Comparison of ENCODE assay signal across 8 cellular contexts in genomic region chr17:42017866-42018200, GRCh38. TPM values are rescaled to one million over a fixed set of nuclear protein-coding genes. Genes with fewer than 3 reads are reported as not detected.
DNase-seq lines count a peak whose midpoint lies in the region; ATAC-seq and TF ChIP-seq lines count a peak whose summit lies in the region.

No MANE protein-coding gene starts in this region.

- ATAC-seq in aorta (ENCODE audit: low FRiP score) (no peak), HG03571 (IDR thresholded peaks at IDR 0.05; ENCODE audit: unreplicated experiment) (no peak)

- peak overlapping the region; percentile 94 for H3K27ac ChIP-seq in HL-60 (replicated peaks)
- peak overlapping the region; percentile 86 for H3K27ac ChIP-seq in brain microvascular endothelial cell
- peak overlapping the region; percentile 91 for H3K27ac ChIP-seq in mesendoderm (ENCODE audit: low read depth, low read length)
- H3K27ac ChIP-seq in aorta (ENCODE audit: low read depth in 1 of 2, low read length in 2 of 2) = peak overlapping the region; percentile 23 to 76

- intact Hi-C loops in aorta (cut with DNase I) = loop anchor here (5.0 kb wide), 1 partner anchor 51 kb away; the partner anchor contains the start of gene CNP (in 2 of the 2)

- H4K5ac ChIP-seq in mesendoderm (ENCODE audit: low read length) = peak overlapping the region; percentile 81

- peaks cover 12% of the 10 kb centered on the region for H3K79me1 ChIP-seq in mesendoderm (ENCODE audit: low read length)

- H3K18ac ChIP-seq in mesendoderm (ENCODE audit: low read length) = peak overlapping the region; percentile 78

- H3K36me3 ChIP-seq in brain microvascular endothelial cell (replicated peaks) (peaks cover 12% of the 10 kb centered on the region), mesendoderm (ENCODE audit: control insufficient read depth, insufficient read depth, low read length) (peaks cover 2% of the 10 kb centered on the region), aorta (ENCODE audit: control insufficient read depth in 1 of 2, insufficient read depth in 2 of 2, low read length in 1 of 2) (no peaks in the 10 kb centered on the region)

- peak overlapping the region; percentile 60 for H2BK5ac ChIP-seq in mesendoderm (ENCODE audit: low read length)

- H3K56ac ChIP-seq in mesendoderm (ENCODE audit: low read length) = peak overlapping the region; percentile 93

- H3K23ac ChIP-seq in mesendoderm (ENCODE audit: low read length) = no peak overlapping the region

- no peaks in the 10 kb centered on the region for H3K27me3 ChIP-seq in HL-60 (ENCODE audit: insufficient read depth, poor library complexity, severe bottlenecking)
- H3K27me3 ChIP-seq in brain microvascular endothelial cell (replicated peaks) = no peaks in the 10 kb centered on the region
- H3K27me3 ChIP-seq in mesendoderm (ENCODE audit: insufficient read depth, low read length, poor library complexity) = no peaks in the 10 kb centered on the region
- no peaks in the 10 kb centered on the region for H3K27me3 ChIP-seq in aorta (ENCODE audit: control insufficient read depth in 1 of 2, insufficient read depth in 2 of 2, low read length in 1 of 2)

- peak overlapping the region; percentile 81 for H3K4ac ChIP-seq in mesendoderm (ENCODE audit: low read depth, low read length)

- H3K4me3 ChIP-seq in HL-60 (replicated peaks; ENCODE audit: insufficient read depth, low read length) (peak overlapping the region; percentile 88), brain microvascular endothelial cell (ENCODE audit: low read depth, low read length) (peak overlapping the region; percentile 99), mesendoderm (ENCODE audit: low read length) (peak overlapping the region; percentile 58), aorta (ENCODE audit: low read length in 2 of 2) (peak overlapping the region; percentile 76 to 93)

- no peak overlapping the region for H2BK120ac ChIP-seq in mesendoderm (ENCODE audit: low read depth, low read length)

- no peaks in the 10 kb centered on the region for H3K9me3 ChIP-seq in aorta (ENCODE audit: control insufficient read depth, low read length)

- no peak overlapping the region for H4K8ac ChIP-seq in mesendoderm (ENCODE audit: low read depth, low read length)

- H2AK5ac ChIP-seq in mesendoderm (ENCODE audit: low read length) = peak overlapping the region; percentile 70

- TF ChIP-seq CTCF in HL-60 (IDR thresholded peaks at IDR 0.05; ENCODE audit: insufficient read depth, low read length) (no peak), brain microvascular endothelial cell (IDR thresholded peaks at IDR 0.05; ENCODE audit: low read depth, low read length, missing control alignments) (no peak)

- H3K4me2 ChIP-seq in mesendoderm (ENCODE audit: low read length) = peak overlapping the region; percentile 85

- H3K9ac ChIP-seq in mesendoderm (ENCODE audit: low read length) = peak overlapping the region; percentile 88

- no CpG with 5 or more reads among the region's 11 CpGs for WGBS in mesendoderm (ENCODE audit: extremely low coverage, insufficient coverage, low lambda C conversion rate)
- WGBS in aorta, 2 donors = 4% methylated on average over 11 of the region's 11 CpGs

- H2BK15ac ChIP-seq in mesendoderm (replicated peaks; ENCODE audit: low read depth) = no peak overlapping the region

- peaks cover 50% of the 10 kb centered on the region for H3K79me2 ChIP-seq in mesendoderm (ENCODE audit: control insufficient read depth, insufficient read depth, low read length)

- DNase-seq in Daoy (ENCODE audit: low read depth) (peak; percentile 67), HL-60 (ENCODE audit: low read depth in 1 of 2, low spot score in 1 of 2) (no peak), brain microvascular endothelial cell (no peak), mesendoderm (peak; percentile 82), aorta (no peak), NCI-H146 treated with DMSO at 0.1 percent for 48 hours (lab: John Stamatoyannopoulos, UW; ENCODE audit: unreplicated experiment) (no peak), NCI-H2081 (lab: John Stamatoyannopoulos, UW) (no peak)

- H3K4me1 ChIP-seq in mesendoderm (ENCODE audit: control insufficient read depth, low read depth, low read length) = peaks cover 9% of the 10 kb centered on the region
- H3K4me1 ChIP-seq in aorta (ENCODE audit: control insufficient read depth in 1 of 2, insufficient read depth in 2 of 2, low read length in 2 of 2) = no peaks in the 10 kb centered on the region

- in situ Hi-C loops in brain microvascular endothelial cell (cut with HindIII; ENCODE audit: low pct_ligation_motif_present, low sequenced_read_pairs) = no loop called here

RNA-seq across cellular contexts. Expression of gene DNAJC7, which starts 0.6 kb away (rescaled TPM):
- total RNA-seq in Daoy (2014; rRNA removed; shearing (Covaris generic)) = 148 and 155 TPM in 2 replicates
- polyA plus RNA-seq in mesendoderm (2013, experiment 1 of 2) = 157 TPM
- polyA plus RNA-seq in mesendoderm (2013, experiment 2 of 2) = 150 TPM
- 10 to 100 TPM; 68.2 to 84.2 TPM for total RNA-seq in aorta
- polyA plus RNA-seq in aorta = 10 to 100 TPM; 74.3 to 74.4 TPM

RNA-seq across cellular contexts. Expression of gene NKIRAS2, which starts 2.1 kb away (rescaled TPM):
- total RNA-seq in Daoy (2014; rRNA removed; shearing (Covaris generic)) = 40.7 and 42.1 TPM in 2 replicates
- 43.6 TPM for polyA plus RNA-seq in mesendoderm (2013, experiment 1 of 2)
- polyA plus RNA-seq in mesendoderm (2013, experiment 2 of 2) = 42.4 TPM
- 10 to 100 TPM; 25.3 to 28.5 TPM for total RNA-seq in aorta
- polyA plus RNA-seq in aorta = 10 to 100 TPM; 23.0 to 25.3 TPM

RNA-seq across cellular contexts. Expression of gene C17orf113, which starts 32.6 kb away (rescaled TPM):
- 0.23 and 0.30 TPM in 2 replicates for total RNA-seq in Daoy (2014; rRNA removed; shearing (Covaris generic))
- polyA plus RNA-seq in mesendoderm (2013, experiment 1 of 2) = 0.29 TPM
- 0.20 TPM for polyA plus RNA-seq in mesendoderm (2013, experiment 2 of 2)
- total RNA-seq in aorta = under 1 TPM; 0.32 to 0.96 TPM
- polyA plus RNA-seq in aorta = under 1 TPM; 0.50 to 0.74 TPM

RNA-seq across cellular contexts. Expression of gene CNP, which starts 51.2 kb away (rescaled TPM):
- total RNA-seq in Daoy (2014; rRNA removed; shearing (Covaris generic)) = 39.5 and 41.6 TPM in 2 replicates
- polyA plus RNA-seq in mesendoderm (2013, experiment 1 of 2) = 21.5 TPM
- polyA plus RNA-seq in mesendoderm (2013, experiment 2 of 2) = 21.6 TPM
- total RNA-seq in aorta = 10 to 100 TPM; 50.2 to 59.3 TPM
- polyA plus RNA-seq in aorta = 10 to 100 TPM; 15.5 to 36.4 TPM

Comparison
In these comparisons a context has a peak if more than half of its experiments do, and no peak if none do; other contexts are left out.
1. DNase-seq: peak in Daoy (single experiment) and mesendoderm (single experiment); none in HL-60 (0 of 2), brain microvascular endothelial cell (single experiment), aorta (0 of 2), NCI-H146 treated with DMSO at 0.1 percent for 48 hours (single experiment) and NCI-H2081 (0 of 2).
2. Peak in every context shown above with its lines, with median percentiles within 50 percentile points of each other: H3K27ac ChIP-seq and H3K4me3 ChIP-seq.